ENCODE assay signal across 9 cellular contexts in the genomic region with DNA sequence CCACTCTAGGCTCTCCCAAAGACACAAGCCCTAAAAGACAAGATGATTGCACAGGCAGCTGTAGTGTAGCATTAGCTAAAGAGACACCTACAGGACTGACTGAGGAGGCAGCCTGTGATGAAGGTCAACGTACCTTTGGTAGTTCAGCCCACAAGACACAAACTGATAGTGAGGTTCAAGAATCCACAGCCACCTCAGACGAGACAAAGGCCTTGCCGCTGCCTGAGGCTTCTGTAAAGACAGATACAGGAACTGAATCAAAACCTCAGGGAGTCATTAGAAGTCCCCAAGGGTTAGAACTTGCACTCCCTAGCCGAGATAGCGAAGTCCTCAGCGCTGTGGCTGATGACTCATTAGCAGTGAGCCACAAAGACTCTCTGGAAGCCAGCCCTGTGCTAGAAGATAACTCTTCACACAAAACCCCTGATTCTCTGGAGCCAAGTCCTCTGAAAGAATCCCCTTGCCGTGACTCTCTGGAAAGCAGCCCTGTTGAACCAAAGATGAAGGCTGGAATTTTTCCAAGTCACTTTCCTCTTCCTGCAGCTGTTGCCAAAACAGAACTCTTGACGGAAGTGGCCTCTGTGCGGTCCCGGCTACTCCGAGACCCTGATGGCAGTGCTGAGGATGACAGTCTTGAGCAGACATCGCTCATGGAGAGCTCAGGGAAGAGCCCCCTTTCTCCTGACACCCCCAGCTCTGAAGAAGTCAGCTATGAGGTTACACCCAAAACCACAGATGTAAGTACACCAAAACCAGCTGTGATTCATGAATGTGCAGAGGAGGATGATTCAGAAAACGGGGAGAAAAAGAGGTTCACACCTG.
A peak's percentile ranks its signal among the peaks of the same experiment; 100 is the strongest.
DNase-seq lines count a peak whose midpoint lies in the region; ATAC-seq and TF ChIP-seq lines count a peak whose summit lies in the region.
"Had no signal": no experiment of that assay in that cellular context is flagged by ENCODE, and none has a peak within 500 bp of the region (broad histone marks: within the 10 kb centered on the region; RNA-seq: fewer than 3 reads in every experiment).

No MANE protein-coding gene starts in this region.

- H3K4me1 Mint-ChIP-seq in endodermal cell: no peaks in the 10 kb centered on the region

- H2AFZ ChIP-seq in GM23248: 0 out of 2 replicates have a peak overlapping the region, but pooled peaks have one; percentile 10

- H3K4me2 ChIP-seq in GM23248 (ENCODE audit: unreplicated experiment): peak overlapping the region; percentile 59

- H3K4me1 ChIP-seq in GM23248 (ENCODE audit: insufficient read depth) (peaks cover 16% of the 10 kb centered on the region), endodermal cell (ENCODE audit: control insufficient read depth, insufficient read depth, low read length) (peaks cover 2% of the 10 kb centered on the region)

- peak; percentile 63 for DNase-seq in GM06990 (ENCODE audit: extremely low read depth, insufficient read length)
- DNase-seq in GM23248: peak; percentile 96
- DNase-seq in Kasumi-1 (lab: John Stamatoyannopoulos, UW): peak; percentile 95 to 97
- peak; percentile 40 for DNase-seq in activated CD4-positive, alpha-beta T cell treated with anti-CD3 and anti-CD28 coated beads, Interleukin-2, amount 50 U/mL, for 1 hour
- DNase-seq in endodermal cell: peak; percentile 46
- no peak for DNase-seq in sciatic nerve (ENCODE audit: low spot score)
- no peak for DNase-seq in NCI-H1694 treated with DMSO at 0.1 percent for 48 hours (lab: John Stamatoyannopoulos, UW)
- DNase-seq in lower leg skin (ENCODE audit: low spot score in 2 of 2): no peak

- H3K4me3 Mint-ChIP-seq in endodermal cell: no peak overlapping the region

- intact Hi-C loops in sciatic nerve (cut with DNase I) (no loop called here), lower leg skin (cut with DNase I; ENCODE audit: low total_unique reads) (no loop called here)

- H3K9ac ChIP-seq in GM23248 (peak overlapping the region; percentile 56), endodermal cell (ENCODE audit: extremely low read depth, low read length, poor library complexity, severe bottlenecking) (no peak overlapping the region)

- H3K9me3 ChIP-seq in GM23248 (ENCODE audit: low read depth): no peaks in the 10 kb centered on the region
- no peaks in the 10 kb centered on the region for H3K9me3 ChIP-seq in endodermal cell (ENCODE audit: control insufficient read depth, low read length)

- H3K27me3 ChIP-seq in GM06990 (replicated peaks; ENCODE audit: control insufficient read depth, insufficient read depth, low read length) (no peaks in the 10 kb centered on the region), GM23248 (replicated peaks; ENCODE audit: insufficient read depth) (peaks cover 8% of the 10 kb centered on the region; the same call in 1 of the 2 replicates), endodermal cell (ENCODE audit: control insufficient read depth, insufficient read depth, low read length, poor library complexity, severe bottlenecking) (no peaks in the 10 kb centered on the region)
- H3K27me3 ChIP-seq: cardiac muscle cell had no signal

- no peaks in the 10 kb centered on the region for H3K9me3 Mint-ChIP-seq in endodermal cell

- no peaks in the 10 kb centered on the region for H4K20me1 ChIP-seq in GM23248 (ENCODE audit: insufficient read depth)

- no peaks in the 10 kb centered on the region for H3K79me2 ChIP-seq in GM23248 (ENCODE audit: insufficient read depth)

- in situ Hi-C loops in GM23248 (cut with MboI): no loop called here

- TF ChIP-seq CTCF in GM06990 (IDR thresholded peaks at IDR 0.05; ENCODE audit: insufficient read depth, low read length, poor library complexity, severe bottlenecking) (peak; percentile 54), endodermal cell (conservative IDR thresholded peaks at IDR 0.05) (peak; percentile 18), lower leg skin (IDR thresholded peaks at IDR 0.05) (no peak)

- H3K36me3 ChIP-seq in GM06990 (ENCODE audit: control insufficient read depth, insufficient read depth, low read length) (no peaks in the 10 kb centered on the region), GM23248 (ENCODE audit: low read depth) (peaks cover 6% of the 10 kb centered on the region; the same call in 1 of the 2 replicates), endodermal cell (ENCODE audit: control insufficient read depth, insufficient read depth, low read length) (peaks cover 75% of the 10 kb centered on the region)

- H3K9me2 ChIP-seq in GM23248 (ENCODE audit: insufficient read depth): no peaks in the 10 kb centered on the region

- no peak for TF ChIP-seq POLR2A in lower leg skin (IDR thresholded peaks at IDR 0.05)

- peak; percentile 59 for ATAC-seq in sciatic nerve

- H3F3A ChIP-seq in GM23248 (ENCODE audit: insufficient read depth): peaks cover 26% of the 10 kb centered on the region

- H3K27ac ChIP-seq in GM23248: peak overlapping the region; percentile 88
- H3K27ac ChIP-seq in endodermal cell (ENCODE audit: low read depth, low read length): no peak overlapping the region
- H3K27ac ChIP-seq: cardiac muscle cell had no signal

- H3K36me3 Mint-ChIP-seq in endodermal cell (ENCODE audit: low read depth): peaks cover 66% of the 10 kb centered on the region

- WGBS in GM23248 (ENCODE audit: low coverage in 1 of 2, low lambda C conversion rate in 2 of 2, missing lambda C conversion rate in 2 of 2), 2 experiments: 32 to 33% methylated on average over 13 of the region's 13 CpGs
- 89 to 98% methylated on average over 11 to 13 of the region's 13 CpGs for WGBS in endodermal cell (ENCODE audit: insufficient coverage in 1 of 2, insufficient read length in 1 of 2), 2 experiments
- WGBS in lower leg skin, 2 donors: 48 to 58% methylated on average over 13 of the region's 13 CpGs

- no peak overlapping the region for H3K27ac Mint-ChIP-seq in endodermal cell

- H3K27me3 Mint-ChIP-seq in endodermal cell (ENCODE audit: insufficient read depth): no peaks in the 10 kb centered on the region

- H3K4me3 ChIP-seq in GM06990 (replicated peaks; ENCODE audit: low read depth, low read length): no peak overlapping the region
- H3K4me3 ChIP-seq in GM23248: peak overlapping the region; percentile 33
- no peak overlapping the region for H3K4me3 ChIP-seq in endodermal cell (ENCODE audit: low read length)
- no peak overlapping the region for H3K4me3 ChIP-seq in lower leg skin (ENCODE audit: low read depth, poor library complexity, severe bottlenecking)
- H3K4me3 ChIP-seq: cardiac muscle cell had no signal

Comparison
In these comparisons a context has a peak if more than half of its experiments do, and no peak if none do; other contexts are left out.
1. DNase-seq: peak in GM06990 (single experiment), GM23248 (single experiment), Kasumi-1 (2 of 2), activated CD4-positive, alpha-beta T cell treated with anti-CD3 and anti-CD28 coated beads, Interleukin-2, amount 50 U/mL, for 1 hour (single experiment) and endodermal cell (single experiment); none in sciatic nerve (single experiment), NCI-H1694 treated with DMSO at 0.1 percent for 48 hours (single experiment) and lower leg skin (0 of 2).
2. CTCF ChIP-seq: peak in GM06990 (single experiment) and endodermal cell (single experiment); none in lower leg skin (0 of 3).